1 cellular context compared by ENCODE assay signal in genomic region chr6:125102411-125102810, GRCh38.
TF ChIP-seq lines count a peak whose summit lies in the region.

No MANE protein-coding gene starts in this region.

TF ChIP-seq in HCT116, 20 proteins besides CTCF, POLR2A, EP300 and RAD21:
- TF ChIP-seq EZH2phosphoT487 (IDR thresholded peaks at IDR 0.05; ENCODE audit: borderline replicate concordance) (no peak), SRF (IDR thresholded peaks at IDR 0.05; ENCODE audit: low read depth) (no peak), SP1 (IDR thresholded peaks at IDR 0.05; ENCODE audit: low read depth) (no peak), TCF7L2 (IDR thresholded peaks at IDR 0.05; ENCODE audit: borderline replicate concordance, extremely low read depth, insufficient read depth, insufficient read length) (no peak), EZH2 (IDR thresholded peaks at IDR 0.05) (no peak), ZFX (IDR thresholded peaks at IDR 0.05) (no peak)
